ENCODE assay signal across 1 cellular context in the genomic region with DNA sequence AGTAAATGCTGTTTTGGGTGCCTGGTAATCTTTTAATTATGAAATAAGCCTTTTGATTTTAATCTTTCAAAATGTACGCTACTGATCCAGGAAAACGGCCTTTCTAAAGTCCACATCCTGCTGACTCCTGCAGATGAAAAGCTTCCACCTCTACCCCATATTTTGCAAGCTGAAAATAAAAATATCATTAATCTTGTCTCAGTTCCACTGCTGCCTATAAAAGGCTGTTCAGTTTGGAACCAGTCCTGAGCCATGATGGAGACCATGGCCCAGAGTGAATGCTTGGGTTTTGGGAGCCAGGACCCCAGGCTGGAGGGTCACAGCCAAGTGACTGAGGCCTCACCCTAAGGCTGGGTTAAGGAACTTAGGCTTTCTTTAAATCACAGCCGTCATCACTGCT.
TF ChIP-seq lines count a peak whose summit lies in the region.

No MANE protein-coding gene starts in this region.

TF ChIP-seq in IMR-90, 13 proteins besides CTCF, POLR2A, EP300 and RAD21 (continued from another document):
- TF ChIP-seq, protein P1, sequence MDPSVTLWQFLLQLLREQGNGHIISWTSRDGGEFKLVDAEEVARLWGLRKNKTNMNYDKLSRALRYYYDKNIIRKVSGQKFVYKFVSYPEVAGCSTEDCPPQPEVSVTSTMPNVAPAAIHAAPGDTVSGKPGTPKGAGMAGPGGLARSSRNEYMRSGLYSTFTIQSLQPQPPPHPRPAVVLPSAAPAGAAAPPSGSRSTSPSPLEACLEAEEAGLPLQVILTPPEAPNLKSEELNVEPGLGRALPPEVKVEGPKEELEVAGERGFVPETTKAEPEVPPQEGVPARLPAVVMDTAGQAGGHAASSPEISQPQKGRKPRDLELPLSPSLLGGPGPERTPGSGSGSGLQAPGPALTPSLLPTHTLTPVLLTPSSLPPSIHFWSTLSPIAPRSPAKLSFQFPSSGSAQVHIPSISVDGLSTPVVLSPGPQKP (IDR thresholded peaks at IDR 0.05; ENCODE audit: borderline replicate concordance, low read depth, low read length) = no peak
- TF ChIP-seq RFX5 (IDR thresholded peaks at IDR 0.05; ENCODE audit: low read depth, low read length) = no peak
- no peak for TF ChIP-seq NFE2L2 (IDR thresholded peaks at IDR 0.05; ENCODE audit: low read depth, low read length)
